In the genomic region with DNA sequence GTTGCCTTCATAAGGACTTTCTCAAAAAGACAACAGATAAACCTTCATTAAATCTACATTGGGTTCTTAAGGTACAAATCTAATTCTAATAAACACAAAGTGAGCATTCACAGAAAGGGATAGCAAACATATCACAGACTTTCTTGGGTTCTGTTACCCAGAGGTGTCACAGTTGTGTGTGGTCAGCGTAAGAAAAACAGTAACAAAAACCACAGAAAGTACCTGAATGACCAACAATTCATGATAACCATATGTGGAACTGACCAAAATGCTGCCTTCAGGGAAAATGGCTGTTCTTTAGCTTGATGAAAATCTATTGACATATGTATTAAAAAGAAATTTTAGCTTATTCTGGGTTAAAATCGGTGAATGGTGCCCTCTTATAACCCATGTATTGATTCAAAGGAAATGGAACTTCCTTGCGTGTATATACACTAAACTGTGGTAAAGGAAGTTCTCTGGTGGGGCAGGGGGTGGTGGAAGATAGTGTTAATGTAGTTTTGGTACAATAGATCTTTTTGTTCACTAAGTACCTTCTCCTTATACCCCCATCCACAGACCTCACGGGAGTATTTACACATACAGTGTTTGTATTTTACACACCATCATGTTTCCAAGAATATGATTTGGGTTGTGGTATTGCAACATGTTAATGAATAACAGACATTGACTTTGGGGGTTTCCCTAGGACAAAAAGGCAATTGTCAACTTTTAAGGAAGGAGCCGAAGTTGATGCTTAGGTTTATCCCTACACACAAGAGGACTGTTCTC, we compare ENCODE assay signal across 12 cellular contexts.
DNase-seq lines count a peak whose midpoint lies in the region; ATAC-seq and TF ChIP-seq lines count a peak whose summit lies in the region.
"Had no signal": no experiment of that assay in that cellular context is flagged by ENCODE, and none has a peak within 500 bp of the region (broad histone marks: within the 10 kb centered on the region; RNA-seq: fewer than 3 reads in every experiment).

No MANE protein-coding gene starts in this region.

- no peaks in the 10 kb centered on the region for H3K9me3 ChIP-seq in CD4-positive, alpha-beta T cell (ENCODE audit: control insufficient read depth, low read length)

- H3K27ac ChIP-seq in CD4-positive, alpha-beta T cell (ENCODE audit: low read depth, low read length), result no peak overlapping the region
- H3K27ac ChIP-seq: tibial nerve had no signal

- no TSS peak for BruUV-seq in Calu3 (replicated peaks; lab: Mats Ljungman, UMichigan)

- DNase-seq in Calu3 (peak; percentile 57), RPMI7951 (ENCODE audit: low read depth) (peak; percentile 29), NCI-H1417 (lab: John Stamatoyannopoulos, UW) (no peak), NCI-H748 (lab: John Stamatoyannopoulos, UW; ENCODE audit: unreplicated experiment) (no peak)
- DNase-seq in CD4-positive, alpha-beta T cell, result no peak
- DNase-seq: activated naive CD8-positive, alpha-beta T cell treated with anti-CD3 and anti-CD28 coated beads, Interleukin-2, amount 50 U/mL, for 24 hours; naive B cell; NCI-H187 had no signal

- no peak for TF ChIP-seq CTCF in Calu3 (IDR thresholded peaks at IDR 0.05; ENCODE audit: unreplicated experiment)
- no peak for TF ChIP-seq CTCF in CD4-positive, alpha-beta T cell (IDR thresholded peaks at IDR 0.05)

- H3K27me3 ChIP-seq in CD4-positive, alpha-beta T cell (ENCODE audit: control insufficient read depth, insufficient read depth, low read length), result no peaks in the 10 kb centered on the region
- H3K27me3 ChIP-seq: tibial nerve had no signal

- peaks cover 3% of the 10 kb centered on the region for H3K9me3 Mint-ChIP-seq in Calu3 (ENCODE audit: low read depth, unreplicated experiment)
- peaks cover 4% of the 10 kb centered on the region for H3K9me3 Mint-ChIP-seq in CD4-positive, alpha-beta T cell

- POLR2A ChIA-PET in CD4-positive, alpha-beta T cell (lab: Charles Lee), result no interaction called here

- peak overlapping the region; percentile 89 for H3K27ac Mint-ChIP-seq in Calu3 (ENCODE audit: unreplicated experiment)
- H3K27ac Mint-ChIP-seq in CD4-positive, alpha-beta T cell, result no peak overlapping the region
- H3K27ac Mint-ChIP-seq: activated naive CD8-positive, alpha-beta T cell treated with anti-CD3 and anti-CD28 coated beads, Interleukin-2, amount 50 U/mL, for 24 hours; naive B cell had no signal

- H3K36me3 Mint-ChIP-seq in Calu3 (ENCODE audit: insufficient read depth, unreplicated experiment), result peaks cover 6% of the 10 kb centered on the region
- H3K36me3 Mint-ChIP-seq in CD4-positive, alpha-beta T cell (ENCODE audit: low read depth), result no peaks in the 10 kb centered on the region
- H3K36me3 Mint-ChIP-seq: naive B cell had no signal

- peaks cover 58% of the 10 kb centered on the region for H3K4me1 Mint-ChIP-seq in Calu3 (ENCODE audit: low read depth, unreplicated experiment)
- H3K4me1 Mint-ChIP-seq in CD4-positive, alpha-beta T cell (ENCODE audit: low read depth), result no peaks in the 10 kb centered on the region
- H3K4me1 Mint-ChIP-seq: naive B cell had no signal

- intact Hi-C loops in Calu3 (cut with micrococcal nuclease; ENCODE audit: unreplicated experiment), result no loop called here
- intact Hi-C loops in CD4-positive, alpha-beta T cell (cut with DNase I, micrococcal nuclease), result no loop called here

- CTCF ChIA-PET in Calu3 (lab: Charles Lee), result interaction anchor here (0.6 to 1.5 kb wide), 5 partner anchors 9 to 61 kb away, joined by 3 to 4 read pairs (median 3); no protein-coding TSS in a partner anchor
- CTCF ChIA-PET in CD4-positive, alpha-beta T cell (lab: Charles Lee), result interaction anchor here (0.6 kb wide), 1 partner anchor 1832 kb away, joined by 3 read pairs; no protein-coding TSS in a partner anchor

- peak; percentile 94 for ATAC-seq in GM19463 (IDR thresholded peaks at IDR 0.05; ENCODE audit: unreplicated experiment)
- ATAC-seq in HG02981 (IDR thresholded peaks at IDR 0.05; ENCODE audit: unreplicated experiment), result peak; percentile 89
- ATAC-seq in CD4-positive, alpha-beta T cell (ENCODE audit: poor library complexity), result no peak
- no peak for ATAC-seq in HG02852 (IDR thresholded peaks at IDR 0.05; ENCODE audit: unreplicated experiment)
- ATAC-seq: activated naive CD8-positive, alpha-beta T cell treated with anti-CD3 and anti-CD28 coated beads, Interleukin-2, amount 50 U/mL, for 24 hours had no signal

- no peaks in the 10 kb centered on the region for H3K27me3 Mint-ChIP-seq in Calu3 (ENCODE audit: unreplicated experiment)
- H3K27me3 Mint-ChIP-seq in CD4-positive, alpha-beta T cell, result peaks cover 12% of the 10 kb centered on the region

- no peak overlapping the region for H3K4me3 Mint-ChIP-seq in Calu3 (ENCODE audit: low read depth, unreplicated experiment)
- no peak overlapping the region for H3K4me3 Mint-ChIP-seq in CD4-positive, alpha-beta T cell
- H3K4me3 Mint-ChIP-seq: activated naive CD8-positive, alpha-beta T cell treated with anti-CD3 and anti-CD28 coated beads, Interleukin-2, amount 50 U/mL, for 24 hours; naive B cell had no signal

Comparison
In these comparisons a context has a peak if more than half of its experiments do, and no peak if none do; other contexts are left out.
1. DNase-seq: peak in Calu3 (single experiment) and RPMI7951 (single experiment); none in CD4-positive, alpha-beta T cell (0 of 10), NCI-H1417 (0 of 3) and NCI-H748 (single experiment).
2. ATAC-seq: peak in GM19463 (single experiment) and HG02981 (single experiment); none in CD4-positive, alpha-beta T cell (single experiment) and HG02852 (single experiment).